1 cellular context compared by ENCODE assay signal in genomic region chr1:14783592-14783886, GRCh38.
TF ChIP-seq lines count a peak whose summit lies in the region.

No MANE protein-coding gene starts in this region.

TF ChIP-seq in K562, 482 proteins besides CTCF, POLR2A, EP300 and RAD21 (continued from another document and continues in another):
- TF ChIP-seq, protein P1, sequence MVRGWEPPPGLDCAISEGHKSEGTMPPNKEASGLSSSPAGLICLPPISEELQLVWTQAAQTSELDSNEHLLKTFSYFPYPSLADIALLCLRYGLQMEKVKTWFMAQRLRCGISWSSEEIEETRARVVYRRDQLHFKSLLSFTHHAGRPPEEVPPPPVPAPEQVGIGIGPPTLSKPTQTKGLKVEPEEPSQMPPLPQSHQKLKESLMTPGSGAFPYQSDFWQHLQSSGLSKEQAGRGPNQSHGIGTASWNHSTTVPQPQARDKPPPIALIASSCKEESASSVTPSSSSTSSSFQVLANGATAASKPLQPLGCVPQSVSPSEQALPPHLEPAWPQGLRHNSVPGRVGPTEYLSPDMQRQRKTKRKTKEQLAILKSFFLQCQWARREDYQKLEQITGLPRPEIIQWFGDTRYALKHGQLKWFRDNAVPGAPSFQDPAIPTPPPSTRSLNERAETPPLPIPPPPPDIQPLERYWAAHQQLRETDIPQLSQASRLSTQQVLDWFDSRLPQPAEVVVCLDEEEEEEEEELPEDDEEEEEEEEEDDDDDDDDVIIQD (CRISPR knock-in tag; IDR thresholded peaks at IDR 0.05) = no peak
- TF ChIP-seq, protein P2, sequence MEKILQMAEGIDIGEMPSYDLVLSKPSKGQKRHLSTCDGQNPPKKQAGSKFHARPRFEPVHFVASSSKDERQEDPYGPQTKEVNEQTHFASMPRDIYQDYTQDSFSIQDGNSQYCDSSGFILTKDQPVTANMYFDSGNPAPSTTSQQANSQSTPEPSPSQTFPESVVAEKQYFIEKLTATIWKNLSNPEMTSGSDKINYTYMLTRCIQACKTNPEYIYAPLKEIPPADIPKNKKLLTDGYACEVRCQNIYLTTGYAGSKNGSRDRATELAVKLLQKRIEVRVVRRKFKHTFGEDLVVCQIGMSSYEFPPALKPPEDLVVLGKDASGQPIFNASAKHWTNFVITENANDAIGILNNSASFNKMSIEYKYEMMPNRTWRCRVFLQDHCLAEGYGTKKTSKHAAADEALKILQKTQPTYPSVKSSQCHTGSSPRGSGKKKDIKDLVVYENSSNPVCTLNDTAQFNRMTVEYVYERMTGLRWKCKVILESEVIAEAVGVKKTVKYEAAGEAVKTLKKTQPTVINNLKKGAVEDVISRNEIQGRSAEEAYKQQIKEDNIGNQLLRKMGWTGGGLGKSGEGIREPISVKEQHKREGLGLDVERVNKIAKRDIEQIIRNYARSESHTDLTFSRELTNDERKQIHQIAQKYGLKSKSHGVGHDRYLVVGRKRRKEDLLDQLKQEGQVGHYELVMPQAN (IDR thresholded peaks at IDR 0.05; ENCODE audit: borderline replicate concordance) = peak; percentile 3; the same call in 1 of the 2 replicates
- TF ChIP-seq EZH2 (IDR thresholded peaks at IDR 0.05; ENCODE audit: borderline replicate concordance, low read depth, low read length) (no peak), ZNF79 (CRISPR knock-in tag; IDR thresholded peaks at IDR 0.05; ENCODE audit: low read depth) (no peak), ZNF311 (CRISPR knock-in tag; IDR thresholded peaks at IDR 0.05) (no peak), TRIM24 (IDR thresholded peaks at IDR 0.05) (no peak), HIVEP1 (CRISPR knock-in tag; IDR thresholded peaks at IDR 0.05) (no peak), ELF2 (CRISPR knock-in tag; IDR thresholded peaks at IDR 0.05) (no peak), NFRKB (IDR thresholded peaks at IDR 0.05; ENCODE audit: low read depth) (peak; percentile 56), ARHGAP35 (IDR thresholded peaks at IDR 0.05; ENCODE audit: partially characterized antibody) (no peak), RBFOX2 (IDR thresholded peaks at IDR 0.05; ENCODE audit: low read depth, low read length) (0 out of 2 replicates have a peak, but pooled peaks have one; percentile 17), SREBF1 (IDR thresholded peaks at IDR 0.05; ENCODE audit: borderline replicate concordance, low read depth, low read length) (no peak), POLR2B (IDR thresholded peaks at IDR 0.05; ENCODE audit: low read depth, partially characterized antibody) (no peak), GMEB1 (CRISPR knock-in tag; IDR thresholded peaks at IDR 0.05) (no peak), TEAD2 (tag; IDR thresholded peaks at IDR 0.05) (no peak), ZNF347 (CRISPR knock-in tag; IDR thresholded peaks at IDR 0.05; ENCODE audit: low read depth) (no peak), RBBP5 (IDR thresholded peaks at IDR 0.05; ENCODE audit: borderline replicate concordance, insufficient read depth, low read length, poor library complexity, severe bottlenecking) (peak; percentile 5), CBX5 (IDR thresholded peaks at IDR 0.05; ENCODE audit: borderline replicate concordance, low read depth) (no peak), PCBP1 (IDR thresholded peaks at IDR 0.05; ENCODE audit: low read depth, low read length, poor library complexity, severe bottlenecking) (no peak), TSC22D4 (tag; IDR thresholded peaks at IDR 0.05) (no peak), BRCA1 (IDR thresholded peaks at IDR 0.05) (no peak), BRCA1 (CRISPR knock-in tag; IDR thresholded peaks at IDR 0.05) (peak; percentile 47; the same call in 1 of the 2 replicates), COPS2 (conservative IDR thresholded peaks at IDR 0.05) (no peak), TRIM28 (IDR thresholded peaks at IDR 0.05) (no peak), GTF2E2 (tag; IDR thresholded peaks at IDR 0.05) (no peak), ZNF584 (CRISPR knock-in tag; IDR thresholded peaks at IDR 0.05; ENCODE audit: low read depth) (no peak), CEBPG (CRISPR knock-in tag; IDR thresholded peaks at IDR 0.05) (no peak), CEBPG (tag; conservative IDR thresholded peaks at IDR 0.05 in 1 of 2, IDR thresholded peaks at IDR 0.05 in 1 of 2) (no peak), YY1 (IDR thresholded peaks at IDR 0.05; ENCODE audit: borderline replicate concordance in 1 of 3, control insufficient read depth in 1 of 3, extremely low read depth in 1 of 3, insufficient read depth in 3 of 3, insufficient read length in 1 of 3, insufficient replicate concordance in 2 of 3, low read depth in 1 of 3, low read length in 2 of 3) (peak in 1 of 3 experiments; percentile 4), ELF4 (CRISPR knock-in tag; IDR thresholded peaks at IDR 0.05) (no peak), HNRNPUL1 (IDR thresholded peaks at IDR 0.05; ENCODE audit: low read length) (no peak), MLLT1 (IDR thresholded peaks at IDR 0.05) (no peak), U2AF2 (optimal IDR thresholded peaks at IDR 0.05; ENCODE audit: low read depth, low read length) (no peak), C11orf30 (IDR thresholded peaks at IDR 0.05; ENCODE audit: low read depth) (no peak), ZBTB8A (IDR thresholded peaks at IDR 0.05; ENCODE audit: partially characterized antibody) (no peak), POU5F1 (IDR thresholded peaks at IDR 0.05; ENCODE audit: borderline replicate concordance, low read depth, low read length, partially characterized antibody) (no peak), HNRNPLL (IDR thresholded peaks at IDR 0.05; ENCODE audit: low read depth, low read length, poor library complexity, severe bottlenecking) (no peak), ZNF280B (CRISPR knock-in tag; IDR thresholded peaks at IDR 0.05) (no peak), BRF2 (IDR thresholded peaks at IDR 0.05; ENCODE audit: borderline replicate concordance, insufficient read depth, insufficient read length) (no peak), ZNF589 (CRISPR knock-in tag; IDR thresholded peaks at IDR 0.05; ENCODE audit: low read depth) (no peak), ZSCAN32 (CRISPR knock-in tag; IDR thresholded peaks at IDR 0.05) (no peak), PBX2 (CRISPR knock-in tag; IDR thresholded peaks at IDR 0.05; ENCODE audit: low read depth) (no peak), PBX2 (tag; conservative IDR thresholded peaks at IDR 0.05; ENCODE audit: low read depth) (no peak)
- TF ChIP-seq, protein P3, sequence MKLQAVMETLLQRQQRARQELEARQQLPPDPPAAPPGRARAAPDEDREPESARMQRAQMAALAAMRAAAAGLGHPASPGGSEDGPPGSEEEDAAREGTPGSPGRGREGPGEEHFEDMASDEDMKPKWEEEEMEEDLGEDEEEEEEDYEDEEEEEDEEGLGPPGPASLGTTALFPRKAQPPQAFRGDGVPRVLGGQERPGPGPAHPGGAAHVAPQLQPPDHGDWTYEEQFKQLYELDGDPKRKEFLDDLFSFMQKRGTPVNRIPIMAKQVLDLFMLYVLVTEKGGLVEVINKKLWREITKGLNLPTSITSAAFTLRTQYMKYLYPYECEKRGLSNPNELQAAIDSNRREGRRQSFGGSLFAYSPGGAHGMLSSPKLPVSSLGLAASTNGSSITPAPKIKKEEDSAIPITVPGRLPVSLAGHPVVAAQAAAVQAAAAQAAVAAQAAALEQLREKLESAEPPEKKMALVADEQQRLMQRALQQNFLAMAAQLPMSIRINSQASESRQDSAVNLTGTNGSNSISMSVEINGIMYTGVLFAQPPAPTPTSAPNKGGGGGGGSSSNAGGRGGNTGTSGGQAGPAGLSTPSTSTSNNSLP (IDR thresholded peaks at IDR 0.05; ENCODE audit: borderline replicate concordance, low read depth, low read length) = no peak
- TF ChIP-seq, protein P4, sequence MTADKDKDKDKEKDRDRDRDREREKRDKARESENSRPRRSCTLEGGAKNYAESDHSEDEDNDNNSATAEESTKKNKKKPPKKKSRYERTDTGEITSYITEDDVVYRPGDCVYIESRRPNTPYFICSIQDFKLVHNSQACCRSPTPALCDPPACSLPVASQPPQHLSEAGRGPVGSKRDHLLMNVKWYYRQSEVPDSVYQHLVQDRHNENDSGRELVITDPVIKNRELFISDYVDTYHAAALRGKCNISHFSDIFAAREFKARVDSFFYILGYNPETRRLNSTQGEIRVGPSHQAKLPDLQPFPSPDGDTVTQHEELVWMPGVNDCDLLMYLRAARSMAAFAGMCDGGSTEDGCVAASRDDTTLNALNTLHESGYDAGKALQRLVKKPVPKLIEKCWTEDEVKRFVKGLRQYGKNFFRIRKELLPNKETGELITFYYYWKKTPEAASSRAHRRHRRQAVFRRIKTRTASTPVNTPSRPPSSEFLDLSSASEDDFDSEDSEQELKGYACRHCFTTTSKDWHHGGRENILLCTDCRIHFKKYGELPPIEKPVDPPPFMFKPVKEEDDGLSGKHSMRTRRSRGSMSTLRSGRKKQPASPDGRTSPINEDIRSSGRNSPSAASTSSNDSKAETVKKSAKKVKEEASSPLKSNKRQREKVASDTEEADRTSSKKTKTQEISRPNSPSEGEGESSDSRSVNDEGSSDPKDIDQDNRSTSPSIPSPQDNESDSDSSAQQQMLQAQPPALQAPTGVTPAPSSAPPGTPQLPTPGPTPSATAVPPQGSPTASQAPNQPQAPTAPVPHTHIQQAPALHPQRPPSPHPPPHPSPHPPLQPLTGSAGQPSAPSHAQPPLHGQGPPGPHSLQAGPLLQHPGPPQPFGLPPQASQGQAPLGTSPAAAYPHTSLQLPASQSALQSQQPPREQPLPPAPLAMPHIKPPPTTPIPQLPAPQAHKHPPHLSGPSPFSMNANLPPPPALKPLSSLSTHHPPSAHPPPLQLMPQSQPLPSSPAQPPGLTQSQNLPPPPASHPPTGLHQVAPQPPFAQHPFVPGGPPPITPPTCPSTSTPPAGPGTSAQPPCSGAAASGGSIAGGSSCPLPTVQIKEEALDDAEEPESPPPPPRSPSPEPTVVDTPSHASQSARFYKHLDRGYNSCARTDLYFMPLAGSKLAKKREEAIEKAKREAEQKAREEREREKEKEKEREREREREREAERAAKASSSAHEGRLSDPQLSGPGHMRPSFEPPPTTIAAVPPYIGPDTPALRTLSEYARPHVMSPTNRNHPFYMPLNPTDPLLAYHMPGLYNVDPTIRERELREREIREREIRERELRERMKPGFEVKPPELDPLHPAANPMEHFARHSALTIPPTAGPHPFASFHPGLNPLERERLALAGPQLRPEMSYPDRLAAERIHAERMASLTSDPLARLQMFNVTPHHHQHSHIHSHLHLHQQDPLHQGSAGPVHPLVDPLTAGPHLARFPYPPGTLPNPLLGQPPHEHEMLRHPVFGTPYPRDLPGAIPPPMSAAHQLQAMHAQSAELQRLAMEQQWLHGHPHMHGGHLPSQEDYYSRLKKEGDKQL (CRISPR knock-in tag; IDR thresholded peaks at IDR 0.05; ENCODE audit: borderline replicate concordance) = 0 out of 2 replicates have a peak, but pooled peaks have one; percentile 24
